Comparison of ENCODE assay signal across 12 cellular contexts in genomic region chr3:95923496-95924210, GRCh38.
DNase-seq lines count a peak whose midpoint lies in the region; ATAC-seq and TF ChIP-seq lines count a peak whose summit lies in the region.
"Had no signal": no experiment of that assay in that cellular context is flagged by ENCODE, and none has a peak within 500 bp of the region (broad histone marks: within the 10 kb centered on the region; RNA-seq: fewer than 3 reads in every experiment).

No MANE protein-coding gene starts in this region.

- intact Hi-C loops in activated CD8-positive, alpha-beta T cell treated with anti-CD3 and anti-CD28 coated beads for 36 hours (cut with micrococcal nuclease) = no loop called here

- POLR2A ChIA-PET in activated CD8-positive, alpha-beta T cell treated with anti-CD3 and anti-CD28 coated beads for 36 hours (lab: Charles Lee) = no interaction called here
- POLR2A ChIA-PET in activated CD8-positive, alpha-beta T cell treated with anti-CD3 and anti-CD28 coated beads, Interleukin-2, amount 10 ng/mL, durations not matched to agents 7 days and 5 days (lab: Charles Lee) = no interaction called here

- H3K9me3 Mint-ChIP-seq in activated CD8-positive, alpha-beta T cell treated with anti-CD3 and anti-CD28 coated beads for 36 hours = no peaks in the 10 kb centered on the region
- H3K9me3 Mint-ChIP-seq in activated CD8-positive, alpha-beta T cell treated with anti-CD3 and anti-CD28 coated beads, Interleukin-2, amount 10 ng/mL, durations not matched to agents 7 days and 5 days (ENCODE audit: insufficient read depth) = peaks cover 8% of the 10 kb centered on the region
- no peaks in the 10 kb centered on the region for H3K9me3 Mint-ChIP-seq in activated naive CD8-positive, alpha-beta T cell treated with anti-CD3 and anti-CD28 coated beads for 36 hours
- peaks cover 6 to 13% of the 10 kb centered on the region in 2 donors for H3K9me3 Mint-ChIP-seq in effector memory CD8-positive, alpha-beta T cell
- H3K9me3 Mint-ChIP-seq: neural crest cell had no signal

- no peaks in the 10 kb centered on the region for H3K4me1 Mint-ChIP-seq in activated CD8-positive, alpha-beta T cell treated with anti-CD3 and anti-CD28 coated beads for 36 hours (ENCODE audit: low read depth)
- H3K4me1 Mint-ChIP-seq in activated CD8-positive, alpha-beta T cell treated with anti-CD3 and anti-CD28 coated beads, Interleukin-2, amount 10 ng/mL, durations not matched to agents 7 days and 5 days (ENCODE audit: low read depth) = no peaks in the 10 kb centered on the region
- H3K4me1 Mint-ChIP-seq in activated naive CD8-positive, alpha-beta T cell treated with anti-CD3 and anti-CD28 coated beads for 36 hours = peaks cover 5% of the 10 kb centered on the region
- no peaks in the 10 kb centered on the region for H3K4me1 Mint-ChIP-seq in effector memory CD8-positive, alpha-beta T cell (ENCODE audit: low read depth in 2 of 2)

- CTCF ChIA-PET in activated CD8-positive, alpha-beta T cell treated with anti-CD3 and anti-CD28 coated beads for 36 hours (lab: Charles Lee) = no interaction called here
- CTCF ChIA-PET in activated CD8-positive, alpha-beta T cell treated with anti-CD3 and anti-CD28 coated beads, Interleukin-2, amount 10 ng/mL, durations not matched to agents 7 days and 5 days (lab: Charles Lee) = no interaction called here

- peak; percentile 59 for DNase-seq in activated CD8-positive, alpha-beta T cell treated with anti-CD3 and anti-CD28 coated beads for 36 hours
- no peak for DNase-seq in activated CD8-positive, alpha-beta T cell treated with anti-CD3 and anti-CD28 coated beads, Interleukin-2, amount 10 ng/mL, durations not matched to agents 7 days and 5 days
- peak; percentile 36 for DNase-seq in activated naive CD8-positive, alpha-beta T cell treated with anti-CD3 and anti-CD28 coated beads for 36 hours
- peak; percentile 32 for DNase-seq in hepatic stellate cell (ENCODE audit: low spot score)
- peak; percentile 98 for DNase-seq in stromal cell of bone marrow (ENCODE audit: low read depth)
- no peak for DNase-seq in effector memory CD8-positive, alpha-beta T cell
- DNase-seq in SIG-M5 treated with dmso at 0.1 percent for 504 hours (lab: John Stamatoyannopoulos, UW; ENCODE audit: unreplicated experiment) = no peak
- DNase-seq: H7, NCI-H774 had no signal

- peak; percentile 81 for ATAC-seq in activated CD8-positive, alpha-beta T cell treated with anti-CD3 and anti-CD28 coated beads for 36 hours
- ATAC-seq in activated CD8-positive, alpha-beta T cell treated with anti-CD3 and anti-CD28 coated beads, Interleukin-2, amount 10 ng/mL, durations not matched to agents 7 days and 5 days = no peak
- no peak for ATAC-seq in GM21367 (IDR thresholded peaks at IDR 0.05; ENCODE audit: unreplicated experiment)
- no peak for ATAC-seq in effector memory CD8-positive, alpha-beta T cell (replicated peaks)

- no peak overlapping the region for H3K27ac Mint-ChIP-seq in activated CD8-positive, alpha-beta T cell treated with anti-CD3 and anti-CD28 coated beads for 36 hours
- H3K27ac Mint-ChIP-seq in activated CD8-positive, alpha-beta T cell treated with anti-CD3 and anti-CD28 coated beads, Interleukin-2, amount 10 ng/mL, durations not matched to agents 7 days and 5 days = no peak overlapping the region
- H3K27ac Mint-ChIP-seq in activated naive CD8-positive, alpha-beta T cell treated with anti-CD3 and anti-CD28 coated beads for 36 hours = no peak overlapping the region
- H3K27ac Mint-ChIP-seq in effector memory CD8-positive, alpha-beta T cell = no peak overlapping the region
- H3K27ac Mint-ChIP-seq: activated naive CD4-positive, alpha-beta T cell treated with anti-CD3 and anti-CD28 coated beads, Interleukin-2, amount 50 U/mL, for 72 hours had no signal

- H3K36me3 Mint-ChIP-seq in activated CD8-positive, alpha-beta T cell treated with anti-CD3 and anti-CD28 coated beads for 36 hours (ENCODE audit: low read depth) = no peaks in the 10 kb centered on the region
- no peaks in the 10 kb centered on the region for H3K36me3 Mint-ChIP-seq in activated CD8-positive, alpha-beta T cell treated with anti-CD3 and anti-CD28 coated beads, Interleukin-2, amount 10 ng/mL, durations not matched to agents 7 days and 5 days (ENCODE audit: low read depth)
- no peaks in the 10 kb centered on the region for H3K36me3 Mint-ChIP-seq in activated naive CD8-positive, alpha-beta T cell treated with anti-CD3 and anti-CD28 coated beads for 36 hours
- H3K36me3 Mint-ChIP-seq in effector memory CD8-positive, alpha-beta T cell (ENCODE audit: insufficient read depth) = no peaks in the 10 kb centered on the region
- H3K36me3 Mint-ChIP-seq: activated naive CD4-positive, alpha-beta T cell treated with anti-CD3 and anti-CD28 coated beads, Interleukin-2, amount 50 U/mL, for 72 hours had no signal

- no peak overlapping the region for H3K4me3 Mint-ChIP-seq in activated CD8-positive, alpha-beta T cell treated with anti-CD3 and anti-CD28 coated beads for 36 hours
- H3K4me3 Mint-ChIP-seq in activated CD8-positive, alpha-beta T cell treated with anti-CD3 and anti-CD28 coated beads, Interleukin-2, amount 10 ng/mL, durations not matched to agents 7 days and 5 days = no peak overlapping the region
- H3K4me3 Mint-ChIP-seq in activated naive CD8-positive, alpha-beta T cell treated with anti-CD3 and anti-CD28 coated beads for 36 hours = no peak overlapping the region
- no peak overlapping the region for H3K4me3 Mint-ChIP-seq in effector memory CD8-positive, alpha-beta T cell
- H3K4me3 Mint-ChIP-seq: neural crest cell had no signal

- H3K27me3 Mint-ChIP-seq in activated CD8-positive, alpha-beta T cell treated with anti-CD3 and anti-CD28 coated beads for 36 hours = no peaks in the 10 kb centered on the region
- H3K27me3 Mint-ChIP-seq in activated CD8-positive, alpha-beta T cell treated with anti-CD3 and anti-CD28 coated beads, Interleukin-2, amount 10 ng/mL, durations not matched to agents 7 days and 5 days (ENCODE audit: low read depth) = no peaks in the 10 kb centered on the region
- H3K27me3 Mint-ChIP-seq in activated naive CD8-positive, alpha-beta T cell treated with anti-CD3 and anti-CD28 coated beads for 36 hours = no peaks in the 10 kb centered on the region
- no peaks in the 10 kb centered on the region for H3K27me3 Mint-ChIP-seq in effector memory CD8-positive, alpha-beta T cell

- no peak for TF ChIP-seq CTCF in activated CD8-positive, alpha-beta T cell treated with anti-CD3 and anti-CD28 coated beads for 36 hours (IDR thresholded peaks at IDR 0.05)

Comparison
In these comparisons a context has a peak if more than half of its experiments do, and no peak if none do; other contexts are left out.
1. DNase-seq: peak in activated CD8-positive, alpha-beta T cell treated with anti-CD3 and anti-CD28 coated beads for 36 hours (single experiment), activated naive CD8-positive, alpha-beta T cell treated with anti-CD3 and anti-CD28 coated beads for 36 hours (single experiment), hepatic stellate cell (single experiment) and stromal cell of bone marrow (single experiment); none in activated CD8-positive, alpha-beta T cell treated with anti-CD3 and anti-CD28 coated beads, Interleukin-2, amount 10 ng/mL, durations not matched to agents 7 days and 5 days (single experiment), effector memory CD8-positive, alpha-beta T cell (0 of 3) and SIG-M5 treated with dmso at 0.1 percent for 504 hours (single experiment).